Comparison of ENCODE assay signal across 11 cellular contexts in the genomic region with DNA sequence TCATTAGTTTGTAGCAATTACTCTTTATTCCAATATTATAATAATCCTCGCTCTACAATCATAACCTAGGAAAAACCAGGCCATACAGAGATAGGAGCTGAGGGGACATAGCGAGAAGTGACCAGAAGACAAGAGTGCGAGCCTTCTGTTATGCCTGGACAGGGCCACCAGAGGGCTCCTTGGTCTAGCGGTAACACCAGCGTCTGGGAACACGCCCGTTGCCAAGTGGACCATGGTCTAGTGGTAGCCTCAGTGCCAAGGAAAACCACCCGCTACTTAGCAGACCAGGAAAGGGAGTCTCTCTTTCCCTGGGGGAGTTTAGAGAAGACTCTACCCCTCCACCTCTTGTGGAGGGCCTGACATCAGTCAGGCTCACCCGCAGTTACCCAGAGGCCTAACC. TPM values are rescaled to one million over a fixed set of nuclear protein-coding genes. Genes with fewer than 3 reads are reported as not detected.
DNase-seq lines count a peak whose midpoint lies in the region; TF ChIP-seq lines count a peak whose summit lies in the region.
"Not testable (repeated sequence)": the region's sequence is repeated elsewhere in the genome, so short reads cannot be mapped to it uniquely, and the experiment has no call there.
"Had no signal": no experiment of that assay in that cellular context is flagged by ENCODE, and none has a peak within 500 bp of the region (broad histone marks: within the 10 kb centered on the region; RNA-seq: fewer than 3 reads in every experiment).

No MANE protein-coding gene starts in this region.

- H3K4me1 ChIP-seq in liver (ENCODE audit: control insufficient read depth in 4 of 4, insufficient read depth in 4 of 4, low read length in 3 of 4); sigmoid colon: not testable (repeated sequence)

- not testable (repeated sequence) for H3K27ac ChIP-seq in RWPE1; liver (ENCODE audit: low read depth in 1 of 2, low read length in 2 of 2); sigmoid colon

- CTCF ChIA-PET in RWPE1 (lab: Yijun Ruan, JAX), result interaction anchor here (0.6 to 0.7 kb wide), 2 partner anchors 43 to 292 kb away, joined by 3 read pairs; partner anchors contain the start of gene CGB2

- TF ChIP-seq CTCF in AG10803 (conservative IDR thresholded peaks at IDR 0.05; ENCODE audit: low read length) (peak; percentile 60), GM12875 (IDR thresholded peaks at IDR 0.05; ENCODE audit: borderline replicate concordance, insufficient read depth, low read depth, low read length) (peak; percentile 54), RWPE1 (conservative IDR thresholded peaks at IDR 0.05; ENCODE audit: low read depth) (peak; percentile 71), liver (IDR thresholded peaks at IDR 0.05; ENCODE audit: low read depth, low read length, missing input control) (peak; percentile 61), sigmoid colon (IDR thresholded peaks at IDR 0.05) (peak; percentile 37 to 80 (median 70))

- TF ChIP-seq POLR2A in sigmoid colon (IDR thresholded peaks at IDR 0.05), result not testable (repeated sequence)

- DNase-seq in AG10803 (ENCODE audit: low read depth), result peak; percentile 67
- DNase-seq in NCI-H1105 treated with DMSO at 0.1 percent for 48 hours (lab: John Stamatoyannopoulos, UW), result peak; percentile 51
- not testable (repeated sequence) for DNase-seq in RWPE1 (ENCODE audit: low spot score)
- peak in 39 of 58 donors; percentile 1 to 68 (median 31) for DNase-seq in anterior cingulate cortex (lab: John Stamatoyannopoulos, UW)
- DNase-seq in fibroblast of peridontal ligament (ENCODE audit: extremely low read depth), result peak; percentile 67
- DNase-seq in sigmoid colon, result peak; percentile 86

- peak; percentile 79 to 82 for TF ChIP-seq RAD21 in liver (IDR thresholded peaks at IDR 0.05)

- intact Hi-C loops in sigmoid colon (cut with DNase I), result loop anchor here (5.0 kb wide), 1 partner anchor 132 kb away; no protein-coding TSS in a partner anchor

- 12% methylated on average over 9 of the region's 9 CpGs for WGBS in liver
- WGBS in sigmoid colon, 2 donors, result 11 to 22% methylated on average over 8 to 9 of the region's 9 CpGs

- H3K9me3 ChIP-seq in liver (ENCODE audit: control insufficient read depth in 4 of 4, low read length in 3 of 4); sigmoid colon: not testable (repeated sequence)

- not testable (repeated sequence) for TF ChIP-seq EP300 in sigmoid colon (IDR thresholded peaks at IDR 0.05)

- H3K4me3 ChIP-seq in AG10803 (ENCODE audit: low read length); GM12875 (ENCODE audit: low read depth, low read length); liver (ENCODE audit: low read depth in 1 of 3, low read length in 3 of 3); sigmoid colon: not testable (repeated sequence)

- H3K36me3 ChIP-seq in liver (ENCODE audit: control insufficient read depth in 4 of 4, insufficient read depth in 3 of 4, low read depth in 1 of 4, low read length in 3 of 4); sigmoid colon: not testable (repeated sequence)

- not testable (repeated sequence) for H3K27me3 ChIP-seq in liver (ENCODE audit: control insufficient read depth in 4 of 4, insufficient read depth in 4 of 4, low read length in 3 of 4)
- peaks cover 17 to 48% (median 44%) of the 10 kb centered on the region in 3 donors for H3K27me3 ChIP-seq in sigmoid colon

- not testable (repeated sequence) for H3K9ac ChIP-seq in liver (ENCODE audit: low read depth in 1 of 2, low read length in 2 of 2)

- POLR2A ChIA-PET in RWPE1 (lab: Yijun Ruan, JAX; ENCODE audit: low non-redundant PET), result not testable (repeated sequence)

TF ChIP-seq in liver, 16 proteins besides CTCF, POLR2A, EP300 and RAD21:
- TF ChIP-seq HNF4A (conservative IDR thresholded peaks at IDR 0.05), result peak; percentile 60 to 72

RNA-seq across cellular contexts. Expression of gene KCNA7, which starts 2.4 kb away (rescaled TPM):
- total RNA-seq in liver, result not detected
- not detected for polyA plus RNA-seq in liver
- total RNA-seq in sigmoid colon, result not detected
- polyA plus RNA-seq in sigmoid colon, result not detected
- total RNA-seq: activated T-helper 17 cell treated with anti-CD3 and anti-CD28 coated beads, Interleukin-2, amount 50 U/mL, for 72 hours; CD8-positive, alpha-beta memory T cell; omental fat pad had no signal
- polyA plus RNA-seq: CD8-positive, alpha-beta memory T cell had no signal

RNA-seq across cellular contexts. Expression of gene NTF4, which starts 10.3 kb away (rescaled TPM):
- total RNA-seq in liver (not detected), sigmoid colon (not detected)
- polyA plus RNA-seq in liver (not detected), sigmoid colon (not detected)
- total RNA-seq: activated T-helper 17 cell treated with anti-CD3 and anti-CD28 coated beads, Interleukin-2, amount 50 U/mL, for 72 hours; CD8-positive, alpha-beta memory T cell had no signal
- polyA plus RNA-seq: CD8-positive, alpha-beta memory T cell had no signal

RNA-seq across cellular contexts. Expression of gene SNRNP70, which starts 10.4 kb away (rescaled TPM):
- total RNA-seq in liver, result 100 to 1,000 TPM; 118 to 166 TPM
- polyA plus RNA-seq in liver, result 10 to 100 TPM; 34.2 to 71.6 TPM
- 100 to 1,000 TPM; 156 to 382 (median 237) TPM for total RNA-seq in sigmoid colon
- 100 to 1,000 TPM in 1 of 3 donors, 10 to 100 TPM in 2; 33.8 to 227 (median 40.2) TPM for polyA plus RNA-seq in sigmoid colon

RNA-seq across cellular contexts. Expression of gene CGB7, which starts 17.3 kb away (rescaled TPM):
- total RNA-seq in liver, result not detected
- not detected for polyA plus RNA-seq in liver
- total RNA-seq in sigmoid colon, result not detected
- under 1 TPM in 1 of 3 donors, not detected in 2; 0.23 TPM for polyA plus RNA-seq in sigmoid colon
- total RNA-seq: CD8-positive, alpha-beta memory T cell; omental fat pad had no signal
- polyA plus RNA-seq: CD8-positive, alpha-beta memory T cell had no signal

RNA-seq across cellular contexts. Expression of gene CGB8, which starts 26.0 kb away (rescaled TPM):
- not detected for total RNA-seq in liver
- not detected for polyA plus RNA-seq in liver
- not detected for total RNA-seq in sigmoid colon
- polyA plus RNA-seq in sigmoid colon, result not detected
- total RNA-seq: activated T-helper 17 cell treated with anti-CD3 and anti-CD28 coated beads, Interleukin-2, amount 50 U/mL, for 72 hours; CD8-positive, alpha-beta memory T cell; omental fat pad had no signal
- polyA plus RNA-seq: CD8-positive, alpha-beta memory T cell had no signal
